Comparison of ENCODE assay signal across 13 cellular contexts in the genomic region with DNA sequence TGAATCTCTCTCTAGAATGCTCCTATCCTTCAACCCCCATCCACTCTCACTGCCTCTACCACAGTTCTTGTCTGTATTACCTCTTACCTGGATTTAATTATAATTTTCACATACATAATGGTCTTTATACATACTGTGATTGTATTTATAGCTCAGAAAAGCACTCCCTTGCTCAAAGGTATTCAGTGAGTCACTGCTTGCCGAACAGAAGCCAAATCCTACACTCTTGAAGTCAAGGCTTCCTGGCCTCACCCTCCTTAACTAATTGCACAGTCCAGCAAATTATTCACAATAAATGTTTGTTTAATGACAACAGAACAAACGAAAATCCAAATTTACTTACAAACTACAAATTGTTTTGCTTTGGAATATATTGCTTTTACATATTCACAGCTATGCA.
"Had no signal": no experiment of that assay in that cellular context is flagged by ENCODE, and none has a peak within 500 bp of the region (broad histone marks: within the 10 kb centered on the region; RNA-seq: fewer than 3 reads in every experiment).

No MANE protein-coding gene starts in this region.

- H3K9me3 ChIP-seq: colonic mucosa, prostate gland had no signal

- DNase-seq: activated CD4-positive, alpha-beta T cell treated with anti-CD3 and anti-CD28 coated beads, Interleukin-2, amount 50 U/mL, for 1 hour; activated gamma-delta T cell; activated T-cell treated with anti-CD3 and anti-CD28 coated beads, Interleukin-2, amount 50 U/mL, for 4 hours; anterior cingulate cortex; colonic mucosa; effector CD8-positive, alpha-beta T cell; glutamatergic neuron; occipital lobe; stimulated activated CD4-positive, alpha-beta T cell treated with anti-CD3 and anti-CD28 coated beads, Interleukin-2, amount 100 ng/mL, for 24 hours; stimulated activated naive CD4-positive, alpha-beta T cell treated with Interleukin-2 at 50 U/mL for 16 hours; trophoblast cell had no signal

- H3K4me1 ChIP-seq: colonic mucosa, prostate gland had no signal

- ATAC-seq: activated T-cell treated with anti-CD3 and anti-CD28 coated beads, Interleukin-2, amount 50 U/mL, for 4 hours; sciatic nerve had no signal

- H3K27me3 ChIP-seq: colonic mucosa had no signal

- H3K36me3 ChIP-seq: colonic mucosa, prostate gland had no signal

- H3K4me3 ChIP-seq: colonic mucosa, prostate gland had no signal
